1 cellular context compared by ENCODE assay signal in the genomic region with DNA sequence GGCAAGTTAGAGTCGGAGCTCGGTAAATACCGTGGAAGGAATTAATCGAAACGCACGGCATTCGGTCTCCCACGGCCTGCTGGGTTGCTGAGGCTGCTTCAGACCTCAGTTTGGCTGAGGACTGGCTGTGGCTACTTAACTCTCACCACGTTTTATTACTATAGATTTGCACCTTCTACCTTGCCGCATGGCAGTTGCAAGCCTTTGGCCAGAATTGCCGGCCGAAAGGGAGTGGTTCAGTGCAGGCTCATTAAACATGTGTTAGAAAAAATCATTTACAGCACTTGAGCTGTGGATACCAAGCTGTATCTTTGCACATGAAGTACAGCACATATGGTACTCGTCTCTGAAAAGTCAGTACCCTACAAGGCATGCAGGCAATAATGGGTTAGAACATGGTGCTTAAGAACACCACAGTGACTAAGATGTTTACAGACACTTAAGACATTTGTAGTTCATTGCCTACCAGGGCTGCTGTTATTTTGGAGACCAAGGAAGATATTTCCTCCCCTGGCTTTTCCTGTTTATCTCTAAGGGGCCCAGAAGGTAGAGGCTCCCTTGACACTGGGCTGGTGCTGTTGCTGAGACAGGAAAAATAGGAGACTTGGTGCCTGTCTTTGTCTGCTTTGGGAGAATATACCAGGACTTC.
TF ChIP-seq lines count a peak whose summit lies in the region.

No MANE protein-coding gene starts in this region.

TF ChIP-seq in WTC11, 78 proteins besides CTCF, POLR2A, EP300 and RAD21 (continued from another document):
- no peak for TF ChIP-seq ZNF532 (CRISPR knock-in tag; IDR thresholded peaks at IDR 0.05; ENCODE audit: borderline replicate concordance)
- no peak for TF ChIP-seq ATF1 (CRISPR knock-in tag; IDR thresholded peaks at IDR 0.05)
- TF ChIP-seq ATF6 (CRISPR knock-in tag; IDR thresholded peaks at IDR 0.05) = no peak
- TF ChIP-seq PRRX2 (CRISPR knock-in tag; IDR thresholded peaks at IDR 0.05) = no peak
- no peak for TF ChIP-seq FOXP4 (CRISPR knock-in tag; IDR thresholded peaks at IDR 0.05)
- TF ChIP-seq, protein P1, sequence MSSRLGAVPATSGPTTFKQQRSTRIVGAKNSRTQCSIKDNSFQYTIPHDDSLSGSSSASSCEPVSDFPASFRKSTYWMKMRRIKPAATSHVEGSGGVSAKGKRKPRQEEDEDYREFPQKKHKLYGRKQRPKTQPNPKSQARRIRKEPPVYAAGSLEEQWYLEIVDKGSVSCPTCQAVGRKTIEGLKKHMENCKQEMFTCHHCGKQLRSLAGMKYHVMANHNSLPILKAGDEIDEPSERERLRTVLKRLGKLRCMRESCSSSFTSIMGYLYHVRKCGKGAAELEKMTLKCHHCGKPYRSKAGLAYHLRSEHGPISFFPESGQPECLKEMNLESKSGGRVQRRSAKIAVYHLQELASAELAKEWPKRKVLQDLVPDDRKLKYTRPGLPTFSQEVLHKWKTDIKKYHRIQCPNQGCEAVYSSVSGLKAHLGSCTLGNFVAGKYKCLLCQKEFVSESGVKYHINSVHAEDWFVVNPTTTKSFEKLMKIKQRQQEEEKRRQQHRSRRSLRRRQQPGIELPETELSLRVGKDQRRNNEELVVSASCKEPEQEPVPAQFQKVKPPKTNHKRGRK (CRISPR knock-in tag; IDR thresholded peaks at IDR 0.05; ENCODE audit: borderline replicate concordance) = no peak
- no peak for TF ChIP-seq FOXP1 (CRISPR knock-in tag; IDR thresholded peaks at IDR 0.05; ENCODE audit: borderline replicate concordance)
- TF ChIP-seq TP53 (CRISPR knock-in tag; IDR thresholded peaks at IDR 0.05) = no peak
- TF ChIP-seq MYBL2 (CRISPR knock-in tag; IDR thresholded peaks at IDR 0.05) = no peak
- TF ChIP-seq CDX4 (CRISPR knock-in tag; IDR thresholded peaks at IDR 0.05; ENCODE audit: borderline replicate concordance) = no peak
- TF ChIP-seq, protein P2, sequence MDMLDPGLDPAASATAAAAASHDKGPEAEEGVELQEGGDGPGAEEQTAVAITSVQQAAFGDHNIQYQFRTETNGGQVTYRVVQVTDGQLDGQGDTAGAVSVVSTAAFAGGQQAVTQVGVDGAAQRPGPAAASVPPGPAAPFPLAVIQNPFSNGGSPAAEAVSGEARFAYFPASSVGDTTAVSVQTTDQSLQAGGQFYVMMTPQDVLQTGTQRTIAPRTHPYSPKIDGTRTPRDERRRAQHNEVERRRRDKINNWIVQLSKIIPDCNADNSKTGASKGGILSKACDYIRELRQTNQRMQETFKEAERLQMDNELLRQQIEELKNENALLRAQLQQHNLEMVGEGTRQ (CRISPR knock-in tag; IDR thresholded peaks at IDR 0.05) = no peak
- no peak for TF ChIP-seq RELA (CRISPR knock-in tag; IDR thresholded peaks at IDR 0.05; ENCODE audit: borderline replicate concordance)
TF ChIP-seq in WTC11: peak in this region for 0.
